In genomic region chr6:34695729-34696188, GRCh38 we compare ENCODE assay signal across 1 cellular context.
TF ChIP-seq lines count a peak whose summit lies in the region.

No MANE protein-coding gene starts in this region.

TF ChIP-seq in HepG2, 621 proteins besides CTCF, POLR2A, EP300 and RAD21 (continued from another document):
- TF ChIP-seq ZBTB39 (CRISPR knock-in tag; IDR thresholded peaks at IDR 0.05) (peak; percentile 76; the same call in 1 of the 2 replicates), ZNF280D (CRISPR knock-in tag; IDR thresholded peaks at IDR 0.05) (peak; percentile 14; the same call in 1 of the 2 replicates), HOXA3 (CRISPR knock-in tag; IDR thresholded peaks at IDR 0.05) (no peak), HNRNPK (IDR thresholded peaks at IDR 0.05; ENCODE audit: low read depth, low read length, poor library complexity, severe bottlenecking) (no peak), ZNF350 (CRISPR knock-in tag; IDR thresholded peaks at IDR 0.05; ENCODE audit: borderline replicate concordance, low read depth) (0 out of 2 replicates have a peak, but pooled peaks have one; percentile 14), TARDBP (CRISPR knock-in tag; IDR thresholded peaks at IDR 0.05) (no peak), SP2 (CRISPR knock-in tag; IDR thresholded peaks at IDR 0.05) (peak; percentile 18; the same call in 1 of the 2 replicates), PCBP2 (optimal IDR thresholded peaks at IDR 0.05; ENCODE audit: low read depth, low read length, poor library complexity, severe bottlenecking) (peak; percentile 53), ZBTB7B (CRISPR knock-in tag; IDR thresholded peaks at IDR 0.05) (no peak), NBN (conservative IDR thresholded peaks at IDR 0.05) (no peak), FOXA3 (CRISPR knock-in tag; IDR thresholded peaks at IDR 0.05) (no peak), ZBTB3 (CRISPR knock-in tag; IDR thresholded peaks at IDR 0.05; ENCODE audit: borderline replicate concordance, low read depth) (0 out of 2 replicates have a peak, but pooled peaks have one; percentile 4), PCBP1 (IDR thresholded peaks at IDR 0.05; ENCODE audit: borderline replicate concordance, low read depth, low read length) (no peak), CBX5 (CRISPR knock-in tag; IDR thresholded peaks at IDR 0.05; ENCODE audit: borderline replicate concordance) (no peak), ZNF484 (CRISPR knock-in tag; IDR thresholded peaks at IDR 0.05; ENCODE audit: borderline replicate concordance, low read depth) (no peak), ZNF329 (CRISPR knock-in tag; IDR thresholded peaks at IDR 0.05; ENCODE audit: low read depth) (no peak), XRCC5 (optimal IDR thresholded peaks at IDR 0.05; ENCODE audit: low read length) (peak; percentile 3), SMC3 (IDR thresholded peaks at IDR 0.05; ENCODE audit: low read length) (no peak; the same call in 1 of the 2 replicates), RXRB (CRISPR knock-in tag; IDR thresholded peaks at IDR 0.05; ENCODE audit: borderline replicate concordance) (peak; percentile 5; the same call in 1 of the 2 replicates), ZNF878 (CRISPR knock-in tag; IDR thresholded peaks at IDR 0.05) (peak; percentile 6; the same call in 1 of the 2 replicates), LCORL (IDR thresholded peaks at IDR 0.05) (0 out of 2 replicates have a peak, but pooled peaks have one; percentile 17), LCORL (CRISPR knock-in tag; IDR thresholded peaks at IDR 0.05) (no peak)
- TF ChIP-seq, protein P1, sequence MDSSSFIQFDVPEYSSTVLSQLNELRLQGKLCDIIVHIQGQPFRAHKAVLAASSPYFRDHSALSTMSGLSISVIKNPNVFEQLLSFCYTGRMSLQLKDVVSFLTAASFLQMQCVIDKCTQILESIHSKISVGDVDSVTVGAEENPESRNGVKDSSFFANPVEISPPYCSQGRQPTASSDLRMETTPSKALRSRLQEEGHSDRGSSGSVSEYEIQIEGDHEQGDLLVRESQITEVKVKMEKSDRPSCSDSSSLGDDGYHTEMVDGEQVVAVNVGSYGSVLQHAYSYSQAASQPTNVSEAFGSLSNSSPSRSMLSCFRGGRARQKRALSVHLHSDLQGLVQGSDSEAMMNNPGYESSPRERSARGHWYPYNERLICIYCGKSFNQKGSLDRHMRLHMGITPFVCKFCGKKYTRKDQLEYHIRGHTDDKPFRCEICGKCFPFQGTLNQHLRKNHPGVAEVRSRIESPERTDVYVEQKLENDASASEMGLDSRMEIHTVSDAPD (CRISPR knock-in tag; IDR thresholded peaks at IDR 0.05), result 0 out of 2 replicates have a peak, but pooled peaks have one; percentile 45
- TF ChIP-seq, protein P2, sequence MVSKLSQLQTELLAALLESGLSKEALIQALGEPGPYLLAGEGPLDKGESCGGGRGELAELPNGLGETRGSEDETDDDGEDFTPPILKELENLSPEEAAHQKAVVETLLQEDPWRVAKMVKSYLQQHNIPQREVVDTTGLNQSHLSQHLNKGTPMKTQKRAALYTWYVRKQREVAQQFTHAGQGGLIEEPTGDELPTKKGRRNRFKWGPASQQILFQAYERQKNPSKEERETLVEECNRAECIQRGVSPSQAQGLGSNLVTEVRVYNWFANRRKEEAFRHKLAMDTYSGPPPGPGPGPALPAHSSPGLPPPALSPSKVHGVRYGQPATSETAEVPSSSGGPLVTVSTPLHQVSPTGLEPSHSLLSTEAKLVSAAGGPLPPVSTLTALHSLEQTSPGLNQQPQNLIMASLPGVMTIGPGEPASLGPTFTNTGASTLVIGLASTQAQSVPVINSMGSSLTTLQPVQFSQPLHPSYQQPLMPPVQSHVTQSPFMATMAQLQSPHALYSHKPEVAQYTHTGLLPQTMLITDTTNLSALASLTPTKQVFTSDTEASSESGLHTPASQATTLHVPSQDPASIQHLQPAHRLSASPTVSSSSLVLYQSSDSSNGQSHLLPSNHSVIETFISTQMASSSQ (IDR thresholded peaks at IDR 0.05; ENCODE audit: low read depth), result no peak
- TF ChIP-seq, protein P2 (CRISPR knock-in tag; IDR thresholded peaks at IDR 0.05; ENCODE audit: borderline replicate concordance), result no peak
- TF ChIP-seq, protein P3, sequence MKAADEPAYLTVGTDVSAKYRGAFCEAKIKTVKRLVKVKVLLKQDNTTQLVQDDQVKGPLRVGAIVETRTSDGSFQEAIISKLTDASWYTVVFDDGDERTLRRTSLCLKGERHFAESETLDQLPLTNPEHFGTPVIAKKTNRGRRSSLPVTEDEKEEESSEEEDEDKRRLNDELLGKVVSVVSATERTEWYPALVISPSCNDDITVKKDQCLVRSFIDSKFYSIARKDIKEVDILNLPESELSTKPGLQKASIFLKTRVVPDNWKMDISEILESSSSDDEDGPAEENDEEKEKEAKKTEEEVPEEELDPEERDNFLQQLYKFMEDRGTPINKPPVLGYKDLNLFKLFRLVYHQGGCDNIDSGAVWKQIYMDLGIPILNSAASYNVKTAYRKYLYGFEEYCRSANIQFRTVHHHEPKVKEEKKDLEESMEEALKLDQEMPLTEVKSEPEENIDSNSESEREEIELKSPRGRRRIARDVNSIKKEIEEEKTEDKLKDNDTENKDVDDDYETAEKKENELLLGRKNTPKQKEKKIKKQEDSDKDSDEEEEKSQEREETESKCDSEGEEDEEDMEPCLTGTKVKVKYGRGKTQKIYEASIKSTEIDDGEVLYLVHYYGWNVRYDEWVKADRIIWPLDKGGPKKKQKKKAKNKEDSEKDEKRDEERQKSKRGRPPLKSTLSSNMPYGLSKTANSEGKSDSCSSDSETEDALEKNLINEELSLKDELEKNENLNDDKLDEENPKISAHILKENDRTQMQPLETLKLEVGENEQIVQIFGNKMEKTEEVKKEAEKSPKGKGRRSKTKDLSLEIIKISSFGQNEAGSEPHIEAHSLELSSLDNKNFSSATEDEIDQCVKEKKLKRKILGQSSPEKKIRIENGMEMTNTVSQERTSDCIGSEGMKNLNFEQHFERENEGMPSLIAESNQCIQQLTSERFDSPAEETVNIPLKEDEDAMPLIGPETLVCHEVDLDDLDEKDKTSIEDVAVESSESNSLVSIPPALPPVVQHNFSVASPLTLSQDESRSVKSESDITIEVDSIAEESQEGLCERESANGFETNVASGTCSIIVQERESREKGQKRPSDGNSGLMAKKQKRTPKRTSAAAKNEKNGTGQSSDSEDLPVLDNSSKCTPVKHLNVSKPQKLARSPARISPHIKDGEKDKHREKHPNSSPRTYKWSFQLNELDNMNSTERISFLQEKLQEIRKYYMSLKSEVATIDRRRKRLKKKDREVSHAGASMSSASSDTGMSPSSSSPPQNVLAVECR (CRISPR knock-in tag; IDR thresholded peaks at IDR 0.05; ENCODE audit: borderline replicate concordance), result 0 out of 2 replicates have a peak, but pooled peaks have one; percentile 24
